ENCODE assay signal across 12 cellular contexts in the genomic region with DNA sequence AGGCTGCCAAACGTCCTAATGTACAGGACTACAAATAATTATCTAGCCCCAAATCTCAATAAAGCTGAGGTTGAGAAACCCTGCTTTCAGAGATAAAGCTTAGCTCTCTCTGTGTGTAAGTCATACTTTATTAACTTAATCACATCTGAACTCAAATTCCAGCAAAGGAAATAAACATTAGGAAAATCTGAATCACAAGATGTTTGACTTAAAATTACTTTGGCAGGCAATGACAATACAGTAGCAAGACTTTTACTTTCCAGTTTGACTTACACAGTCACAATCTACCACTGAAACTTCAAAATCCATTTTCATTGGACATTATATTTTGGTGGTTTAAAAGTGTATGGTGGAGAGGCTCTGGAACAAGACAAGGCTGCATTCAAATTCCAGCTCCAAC. TPM values are rescaled to one million over a fixed set of nuclear protein-coding genes. Genes with fewer than 3 reads are reported as not detected.
A peak's percentile ranks its signal among the peaks of the same experiment; 100 is the strongest.
DNase-seq lines count a peak whose midpoint lies in the region; ATAC-seq and TF ChIP-seq lines count a peak whose summit lies in the region.
"Had no signal": no experiment of that assay in that cellular context is flagged by ENCODE, and none has a peak within 500 bp of the region (broad histone marks: within the 10 kb centered on the region; RNA-seq: fewer than 3 reads in every experiment).

No MANE protein-coding gene starts in this region.

- peaks cover 77% of the 10 kb centered on the region for H3K4me1 Mint-ChIP-seq in activated T-cell treated with anti-CD3 and anti-CD28 coated beads, Interleukin-2, amount 50 U/mL, for 4 hours (ENCODE audit: low read depth)
- H3K4me1 Mint-ChIP-seq in activated CD4-positive, alpha-beta memory T cell treated with anti-CD3 and anti-CD28 coated beads, Interleukin-2, amount 10 ng/mL, durations not matched to agents 7 days and 5 days = peaks cover 63% of the 10 kb centered on the region

- H3K9me3 Mint-ChIP-seq in activated T-cell treated with anti-CD3 and anti-CD28 coated beads, Interleukin-2, amount 50 U/mL, for 4 hours = no peaks in the 10 kb centered on the region
- no peaks in the 10 kb centered on the region for H3K9me3 Mint-ChIP-seq in activated CD4-positive, alpha-beta memory T cell treated with anti-CD3 and anti-CD28 coated beads, Interleukin-2, amount 10 ng/mL, durations not matched to agents 7 days and 5 days

- no peak for TF ChIP-seq POLR2A in upper lobe of left lung (IDR thresholded peaks at IDR 0.05)

- H3K27me3 Mint-ChIP-seq in activated T-cell treated with anti-CD3 and anti-CD28 coated beads, Interleukin-2, amount 50 U/mL, for 4 hours (ENCODE audit: low read depth) = no peaks in the 10 kb centered on the region
- peaks cover 3% of the 10 kb centered on the region for H3K27me3 Mint-ChIP-seq in activated CD4-positive, alpha-beta memory T cell treated with anti-CD3 and anti-CD28 coated beads, Interleukin-2, amount 10 ng/mL, durations not matched to agents 7 days and 5 days

- H3K27me3 ChIP-seq in upper lobe of left lung (no peaks in the 10 kb centered on the region), A673 (replicated peaks; ENCODE audit: insufficient read depth, low read depth, low read length, poor library complexity) (no peaks in the 10 kb centered on the region)
- H3K27me3 ChIP-seq: MG63 had no signal

- ATAC-seq in activated T-cell treated with anti-CD3 and anti-CD28 coated beads, Interleukin-2, amount 50 U/mL, for 4 hours = peak; percentile 88 to 89
- no peak for ATAC-seq in upper lobe of left lung (ENCODE audit: low FRiP score in 2 of 2)
- ATAC-seq in HG02571 (IDR thresholded peaks at IDR 0.05; ENCODE audit: unreplicated experiment) = no peak

- DNase-seq in activated T-cell treated with anti-CD3 and anti-CD28 coated beads, Interleukin-2, amount 50 U/mL, for 4 hours = no peak
- no peak for DNase-seq in activated T-cell treated with anti-CD3 and anti-CD28 coated beads, Interleukin-2, amount 50 U/mL, for 1 hour
- DNase-seq in activated CD4-positive, alpha-beta memory T cell treated with anti-CD3 and anti-CD28 coated beads, Interleukin-2, amount 10 ng/mL, durations not matched to agents 7 days and 5 days = no peak
- DNase-seq in fibroblast of the aortic adventitia (ENCODE audit: low read depth) (peak; percentile 57), upper lobe of left lung (no peak), A673 (ENCODE audit: low spot score) (no peak), NCI-H146 treated with DMSO at 0.1 percent for 48 hours (lab: John Stamatoyannopoulos, UW; ENCODE audit: unreplicated experiment) (no peak)
- DNase-seq: GOT3, MG63, NCI-H226 had no signal

- BruUV-seq in A673 (replicated peaks; lab: Mats Ljungman, UMichigan) = no TSS peak

- no peak for TF ChIP-seq CTCF in fibroblast of the aortic adventitia (IDR thresholded peaks at IDR 0.05; ENCODE audit: insufficient read depth, low read length)
- TF ChIP-seq CTCF in upper lobe of left lung (IDR thresholded peaks at IDR 0.05) = no peak
- TF ChIP-seq CTCF in A673 (conservative IDR thresholded peaks at IDR 0.05; ENCODE audit: low read depth, low read length) = no peak

- H3K27ac Mint-ChIP-seq in activated CD4-positive, alpha-beta memory T cell treated with anti-CD3 and anti-CD28 coated beads, Interleukin-2, amount 10 ng/mL, durations not matched to agents 7 days and 5 days = peak overlapping the region; percentile 68

- CTCF ChIA-PET in activated CD4-positive, alpha-beta memory T cell treated with anti-CD3 and anti-CD28 coated beads, Interleukin-2, amount 10 ng/mL, durations not matched to agents 7 days and 5 days (lab: Charles Lee) = interaction anchor here (1.2 to 2.2 kb wide), 2 partner anchors 9 to 11 kb away, joined by 3 to 21 read pairs; a partner anchor contains a TSS
- CTCF ChIA-PET in A673 (lab: Charles Lee) = no interaction called here

- H3K36me3 ChIP-seq in upper lobe of left lung (no peaks in the 10 kb centered on the region), A673 (ENCODE audit: insufficient read depth, low read length, poor library complexity, severe bottlenecking) (no peaks in the 10 kb centered on the region)

- H3K4me1 ChIP-seq in upper lobe of left lung = peaks cover 0 to 11% (median 3%) of the 10 kb centered on the region in 4 donors
- peaks cover 9% of the 10 kb centered on the region for H3K4me1 ChIP-seq in A673 (ENCODE audit: insufficient read depth, low read length, poor library complexity, severe bottlenecking)

- peak overlapping the region; percentile 68 for H3K4me3 Mint-ChIP-seq in activated T-cell treated with anti-CD3 and anti-CD28 coated beads, Interleukin-2, amount 50 U/mL, for 4 hours
- peak overlapping the region; percentile 39 for H3K4me3 Mint-ChIP-seq in activated CD4-positive, alpha-beta memory T cell treated with anti-CD3 and anti-CD28 coated beads, Interleukin-2, amount 10 ng/mL, durations not matched to agents 7 days and 5 days

- no peaks in the 10 kb centered on the region for H3K36me3 Mint-ChIP-seq in activated T-cell treated with anti-CD3 and anti-CD28 coated beads, Interleukin-2, amount 50 U/mL, for 4 hours (ENCODE audit: insufficient read depth)
- H3K36me3 Mint-ChIP-seq in activated CD4-positive, alpha-beta memory T cell treated with anti-CD3 and anti-CD28 coated beads, Interleukin-2, amount 10 ng/mL, durations not matched to agents 7 days and 5 days (ENCODE audit: low read depth) = peaks cover 50% of the 10 kb centered on the region

- intact Hi-C loops in A673 (cut with micrococcal nuclease; ENCODE audit: unreplicated experiment) = no loop called here

- TF ChIP-seq EP300 in upper lobe of left lung (IDR thresholded peaks at IDR 0.05) = no peak

- POLR2A ChIA-PET in activated CD4-positive, alpha-beta memory T cell treated with anti-CD3 and anti-CD28 coated beads, Interleukin-2, amount 10 ng/mL, durations not matched to agents 7 days and 5 days (lab: Charles Lee) = interaction anchor here (0.7 to 14.4 kb wide), 4 partner anchors 8 to 50 kb away, joined by 5 to 326 read pairs (median 28); a partner anchor contains a TSS
- POLR2A ChIA-PET in A673 (lab: Charles Lee; ENCODE audit: low non-redundant PET) = no interaction called here

- 45 to 48% methylated on average over 1 of the region's 1 CpG for WGBS in upper lobe of left lung, 2 donors

- H3K9me3 ChIP-seq in upper lobe of left lung = no peaks in the 10 kb centered on the region
- H3K9me3 ChIP-seq in A673 (ENCODE audit: low read depth, low read length, poor library complexity, severe bottlenecking) = no peaks in the 10 kb centered on the region
- H3K9me3 ChIP-seq: MG63 had no signal

- peak overlapping the region in 3 of 4 donors; percentile 6 to 32 (median 25) for H3K27ac ChIP-seq in upper lobe of left lung
- no peak overlapping the region for H3K27ac ChIP-seq in A673 (ENCODE audit: low read depth, low read length, poor library complexity, severe bottlenecking)
- H3K27ac ChIP-seq: epithelial cell of prostate had no signal

- H3K4me3 ChIP-seq in fibroblast of the aortic adventitia (ENCODE audit: low read depth, low read length) = no peak overlapping the region
- H3K4me3 ChIP-seq in upper lobe of left lung = no peak overlapping the region
- no peak overlapping the region for H3K4me3 ChIP-seq in A673 (ENCODE audit: low read depth, low read length, poor library complexity, severe bottlenecking)
- H3K4me3 ChIP-seq: MG63 had no signal

RNA-seq across cellular contexts. Expression of a gene that starts 11.4 kb away (rescaled TPM):
- total RNA-seq in activated T-cell treated with anti-CD3 and anti-CD28 coated beads, Interleukin-2, amount 50 U/mL, for 4 hours = 1 to 10 TPM; 3.6 to 5.8 (median 4.7) TPM
- 10 to 100 TPM; 17.8 to 19.7 TPM for total RNA-seq in activated CD4-positive, alpha-beta memory T cell treated with anti-CD3 and anti-CD28 coated beads, Interleukin-2, amount 10 ng/mL, durations not matched to agents 7 days and 5 days
- total RNA-seq in fibroblast of the aortic adventitia (ENCODE audit: low replicate concordance) (2.3 and 20.4 TPM in 2 replicates), upper lobe of left lung (10 to 100 TPM; 14.8 to 41.9 (median 21.2) TPM), A673 (2021) (12.0 and 13.6 TPM in 2 replicates)

RNA-seq across cellular contexts. Expression of a gene that starts 11.7 kb away (rescaled TPM):
- 10 to 100 TPM; 60.5 to 78.5 (median 75.8) TPM for total RNA-seq in activated T-cell treated with anti-CD3 and anti-CD28 coated beads, Interleukin-2, amount 50 U/mL, for 4 hours
- 100 to 1,000 TPM; 169 to 172 TPM for total RNA-seq in activated CD4-positive, alpha-beta memory T cell treated with anti-CD3 and anti-CD28 coated beads, Interleukin-2, amount 10 ng/mL, durations not matched to agents 7 days and 5 days
- total RNA-seq in fibroblast of the aortic adventitia (ENCODE audit: low replicate concordance) = 56.0 and 77.7 TPM in 2 replicates
- 100 to 1,000 TPM in 2 of 6 donors, 10 to 100 TPM in 4; 32.5 to 149 (median 72.2) TPM for total RNA-seq in upper lobe of left lung
- total RNA-seq in A673 (2021) = 109 and 116 TPM in 2 replicates

Comparison
In these comparisons a context has a peak if more than half of its experiments do, and no peak if none do; other contexts are left out.
1. ATAC-seq: peak in activated T-cell treated with anti-CD3 and anti-CD28 coated beads, Interleukin-2, amount 50 U/mL, for 4 hours (2 of 2); none in upper lobe of left lung (0 of 2) and HG02571 (single experiment).